7 cellular contexts compared by ENCODE assay signal in genomic region chrX:46627700-46628405, GRCh38. TPM values are rescaled to one million over a fixed set of nuclear protein-coding genes. Genes with fewer than 3 reads are reported as not detected.
DNase-seq lines count a peak whose midpoint lies in the region; ATAC-seq, FAIRE-seq and TF ChIP-seq lines count a peak whose summit lies in the region.

No MANE protein-coding gene starts in this region.

- no peak overlapping the region for H2BK20ac ChIP-seq in H1 (ENCODE audit: low read length)

- H3K23me2 ChIP-seq in H1 (ENCODE audit: low read depth, low read length): no peaks in the 10 kb centered on the region

- H3K4ac ChIP-seq in H1 (replicated peaks; ENCODE audit: insufficient read length, low read depth, low read length): no peak overlapping the region

- no peak for FAIRE-seq in H1 (lab: Jason Lieb, UNC)

- H3K27ac ChIP-seq in H1 (ENCODE audit: low read depth, low read length): no peak overlapping the region
- H3K27ac ChIP-seq in skeletal muscle tissue (ENCODE audit: low read depth, low read length): peak overlapping the region; percentile 28

- H3K4me2 ChIP-seq in H1 (ENCODE audit: insufficient read depth in 1 of 2, low read depth in 2 of 2, low read length in 2 of 2): no peak overlapping the region; a peak in 1 of 4 replicates

- 0 out of 2 replicates have a peak overlapping the region, but pooled peaks have one; percentile 50 for H2BK12ac ChIP-seq in H1 (ENCODE audit: low read depth, low read length)

- H3K4me1 ChIP-seq in H1 (replicated peaks in 1 of 4; ENCODE audit: control insufficient read depth in 3 of 4, insufficient read depth in 4 of 4, low read length in 3 of 4) (peaks cover 0 to 5% (median 2%) of the 10 kb centered on the region in 4 experiments; a peak in 2 of 7 replicates), skeletal muscle tissue (ENCODE audit: control insufficient read depth in 3 of 3, insufficient read depth in 3 of 3, low read length in 3 of 3) (peaks cover 10 to 18% (median 10%) of the 10 kb centered on the region in 3 donors)

- POLR2A ChIA-PET in H1 (lab: Charles Lee; ENCODE audit: partially characterized antibody): no interaction called here

- H3K9me3 ChIP-seq in H1 (ENCODE audit: insufficient read depth in 2 of 2, low read depth in 1 of 2, low read length in 1 of 2) (no peaks in the 10 kb centered on the region), skeletal muscle tissue (ENCODE audit: control insufficient read depth in 3 of 3, low read length in 3 of 3) (no peaks in the 10 kb centered on the region)

- ATAC-seq in GM19395 (IDR thresholded peaks at IDR 0.05; ENCODE audit: unreplicated experiment) (peak; percentile 12), HG02852 (IDR thresholded peaks at IDR 0.05; ENCODE audit: unreplicated experiment) (peak; percentile 2), GM21786 (IDR thresholded peaks at IDR 0.05; ENCODE audit: unreplicated experiment) (no peak), HG03571 (IDR thresholded peaks at IDR 0.05; ENCODE audit: unreplicated experiment) (no peak)

- peaks cover 0 to 1% of the 10 kb centered on the region in 2 experiments for H4K20me1 ChIP-seq in H1 (replicated peaks in 1 of 2; ENCODE audit: control insufficient read depth in 1 of 2, insufficient read depth in 2 of 2, low read length in 2 of 2)

- no peak overlapping the region; the same call in 1 of the 2 replicates for H3K18ac ChIP-seq in H1 (ENCODE audit: extremely low read depth, low read length)

- H3K36me3 ChIP-seq in H1 (ENCODE audit: control insufficient read depth in 2 of 4, insufficient read depth in 4 of 4, low read length in 3 of 4): peaks cover 0 to 5% (median 0%) of the 10 kb centered on the region in 4 experiments; a peak in 1 of 8 replicates
- H3K36me3 ChIP-seq in skeletal muscle tissue (ENCODE audit: control insufficient read depth in 3 of 3, insufficient read depth in 3 of 3, low read length in 3 of 3): no peaks in the 10 kb centered on the region

- DNase-seq in H1 (ENCODE audit: low read depth in 1 of 2, low spot score in 2 of 2): no peak
- DNase-seq in activated gamma-delta T cell treated with Interleukin-2 at 50 U/mL for 16 hours: no peak

- WGBS in H1 (ENCODE audit: extremely low coverage in 1 of 2, insufficient coverage in 1 of 2, insufficient read length in 1 of 2, insufficient replicate concordance in 2 of 2, low coverage in 1 of 2, low lambda C conversion rate in 2 of 2, missing lambda C conversion rate in 1 of 2), 2 experiments: 81% methylated on average over 8 of the region's 10 CpGs; no CpG with 5 or more reads in 1 of the 2 experiments

- no peak overlapping the region for H2BK5ac ChIP-seq in H1 (ENCODE audit: low read depth, low read length)

- no peak overlapping the region for H3K14ac ChIP-seq in H1 (ENCODE audit: insufficient read length)

- H4K5ac ChIP-seq in H1 (ENCODE audit: insufficient read length, low read depth, low read length): no peak overlapping the region

- no peak for TF ChIP-seq RAD21 in H1 (IDR thresholded peaks at IDR 0.05 in 1 of 2, conservative IDR thresholded peaks at IDR 0.05 in 1 of 2; ENCODE audit: low read depth in 2 of 2, low read length in 2 of 2)

- H2BK120ac ChIP-seq in H1 (replicated peaks; ENCODE audit: low read depth, low read length): no peak overlapping the region

- H3K27me3 ChIP-seq in H1 (replicated peaks in 1 of 4; ENCODE audit: control insufficient read depth in 3 of 4, extremely low read depth in 1 of 4, insufficient read depth in 3 of 4, low read length in 3 of 4): no peaks in the 10 kb centered on the region
- no peaks in the 10 kb centered on the region for H3K27me3 ChIP-seq in skeletal muscle tissue (ENCODE audit: control insufficient read depth in 3 of 3, insufficient read depth in 3 of 3, low read length in 3 of 3)

- H3K4me3 ChIP-seq in H1 (ENCODE audit: extremely low read depth in 1 of 4, insufficient read depth in 2 of 4, low read depth in 3 of 4, low read length in 4 of 4) (no peak overlapping the region), skeletal muscle tissue (ENCODE audit: low read length in 3 of 3) (no peak overlapping the region)

- no peak overlapping the region for H4K91ac ChIP-seq in H1 (replicated peaks; ENCODE audit: insufficient read length, low read length)

- CTCF ChIA-PET in H1 (lab: Charles Lee; ENCODE audit: partially characterized antibody): interaction anchor here (0.5 kb wide), 1 partner anchor 289 kb away, joined by 3 read pairs; no protein-coding TSS in a partner anchor

- no peak for TF ChIP-seq POLR2A in H1 (IDR thresholded peaks at IDR 0.05; ENCODE audit: control extremely low read depth in 1 of 2, low read depth in 2 of 2, low read length in 2 of 2)

- no peak overlapping the region for H2BK15ac ChIP-seq in H1 (ENCODE audit: low read length)

- H4K8ac ChIP-seq in H1 (ENCODE audit: extremely low read depth, insufficient read depth, low read length): no peak overlapping the region

- no peak overlapping the region for H2AFZ ChIP-seq in H1 (ENCODE audit: low read length)

- H3K56ac ChIP-seq in H1 (replicated peaks; ENCODE audit: insufficient read length, low read depth, low read length): no peak overlapping the region

- TF ChIP-seq EP300 in H1 (IDR thresholded peaks at IDR 0.05; ENCODE audit: borderline replicate concordance in 1 of 2, low read depth in 2 of 2, low read length in 2 of 2): no peak

- no peaks in the 10 kb centered on the region for H3K79me1 ChIP-seq in H1 (ENCODE audit: low read depth, low read length)

- H3K23ac ChIP-seq in H1 (ENCODE audit: insufficient read length): no peak overlapping the region

- H3K79me2 ChIP-seq in H1 (ENCODE audit: control insufficient read depth in 1 of 2, insufficient read depth in 2 of 2, low read length in 2 of 2): no peaks in the 10 kb centered on the region

- TF ChIP-seq CTCF in H1 (IDR thresholded peaks at IDR 0.05; ENCODE audit: control extremely low read depth in 1 of 3, insufficient read depth in 1 of 3, low read depth in 1 of 3, low read length in 3 of 3): no peak

- no peak overlapping the region for H3K9ac ChIP-seq in H1 (replicated peaks in 1 of 4; ENCODE audit: extremely low read depth in 1 of 4, low read depth in 3 of 4, low read length in 3 of 4)
- no peak overlapping the region for H3K9ac ChIP-seq in skeletal muscle tissue (ENCODE audit: low read depth in 1 of 3, low read length in 3 of 3)

- no peak overlapping the region for H2AK5ac ChIP-seq in H1 (ENCODE audit: low read depth, low read length)

TF ChIP-seq in H1, 55 proteins besides CTCF, POLR2A, EP300 and RAD21:
- TF ChIP-seq MAFK (IDR thresholded peaks at IDR 0.05; ENCODE audit: low read depth, low read length) (no peak), NANOG (IDR thresholded peaks at IDR 0.05; ENCODE audit: insufficient read depth, low read depth, low read length, poor library complexity, severe bottlenecking) (no peak), RNF2 (IDR thresholded peaks at IDR 0.05; ENCODE audit: borderline replicate concordance, low read depth, low read length, missing control alignments, poor library complexity, severe bottlenecking) (no peak), BRCA1 (IDR thresholded peaks at IDR 0.05; ENCODE audit: low read depth, low read length) (no peak), KDM1A (IDR thresholded peaks at IDR 0.05; ENCODE audit: borderline replicate concordance, low read length) (no peak), USF2 (IDR thresholded peaks at IDR 0.05; ENCODE audit: low read length) (no peak)

RNA-seq across cellular contexts. Expression of gene CHST7, which starts 54.3 kb away (rescaled TPM):
- total RNA-seq in H1 (2021; fragmentation: NEBNext Ultra II Directional; extraction: Animal tissue kit (Norgen Biotek cat#: 25700)): 14.1 and 15.3 TPM in 2 replicates
- polyA plus RNA-seq in H1 (2011; rRNA removed): 7.9 and 9.4 TPM in 2 replicates
- polyA plus RNA-seq in H1 (2011; cell fraction: cytosol; rRNA removed): 9.1 TPM
- 7.4 TPM for polyA plus RNA-seq in H1 (2011; cell fraction: nucleus; rRNA removed)
- 6.3 to 9.9 TPM (median 9.5 TPM) in 4 replicates for polyA plus RNA-seq in H1 (2012, experiment 1 of 2)
- polyA plus RNA-seq in H1 (2012, experiment 2 of 2): 9.9 TPM
- polyA plus RNA-seq in H1 (2013, experiment 1 of 2): 15.3 TPM
- 16.6 TPM for polyA plus RNA-seq in H1 (2013, experiment 2 of 2)
- polyA minus RNA-seq in H1 (2011; rRNA and poly(A)+ RNA removed): 1.9 and 2.3 TPM in 2 replicates
- 10.1 TPM for polyA minus RNA-seq in H1 (2011; cell fraction: cytosol; rRNA and poly(A)+ RNA removed)
- polyA minus RNA-seq in H1 (2011; cell fraction: nucleus; rRNA and poly(A)+ RNA removed): 11.3 TPM
- total RNA-seq in skeletal muscle tissue: 8.9 TPM

Comparison
In these comparisons a context has a peak if more than half of its experiments do, and no peak if none do; other contexts are left out.
1. ATAC-seq: peak in GM19395 (single experiment) and HG02852 (single experiment); none in GM21786 (single experiment) and HG03571 (single experiment).